11 cellular contexts compared by ENCODE assay signal in genomic region chr5:132822650-132823480, GRCh38. TPM values are rescaled to one million over a fixed set of nuclear protein-coding genes. Genes with fewer than 3 reads are reported as not detected.
DNase-seq lines count a peak whose midpoint lies in the region; ATAC-seq and TF ChIP-seq lines count a peak whose summit lies in the region.
"Had no signal": no experiment of that assay in that cellular context is flagged by ENCODE, and none has a peak within 500 bp of the region (broad histone marks: within the 10 kb centered on the region; RNA-seq: fewer than 3 reads in every experiment).

No MANE protein-coding gene starts in this region.

- peak overlapping the region; percentile 33 for H3K4me3 ChIP-seq in GM12865 (ENCODE audit: low read depth, low read length)
- H3K4me3 ChIP-seq in heart left ventricle, result peak overlapping the region in 10 of 12 donors; percentile 16 to 47 (median 32)
- peak overlapping the region; percentile 40 for H3K4me3 ChIP-seq in rectal smooth muscle tissue (ENCODE audit: low read length)

- POLR2A ChIA-PET in activated CD8-positive, alpha-beta T cell treated with anti-CD3 and anti-CD28 coated beads for 36 hours (lab: Charles Lee), result interaction anchor here (0.9 kb wide), 1 partner anchor 9 kb away, joined by 3 read pairs; no protein-coding TSS in a partner anchor
- POLR2A ChIA-PET in T-cell (lab: Charles Lee), result interaction anchor here in 1 of 2 donors (0.7 kb wide), 1 partner anchor 117 kb away, joined by 5 read pairs; no protein-coding TSS in a partner anchor

- CTCF ChIA-PET in activated CD8-positive, alpha-beta T cell treated with anti-CD3 and anti-CD28 coated beads for 36 hours (lab: Charles Lee), result interaction anchor here (1.0 kb wide), 2 partner anchors 60 to 75 kb away, joined by 3 read pairs; partner anchors contain the start of gene CCNI2
- CTCF ChIA-PET in T-cell (lab: Charles Lee), result interaction anchor here in 1 of 2 donors (1.1 kb wide), 1 partner anchor 57 kb away, joined by 3 read pairs; no protein-coding TSS in a partner anchor

- H3K27ac ChIP-seq in heart left ventricle (peak overlapping the region in 1 of 12 donors; percentile 23), rectal smooth muscle tissue (ENCODE audit: low read depth, low read length) (no peak overlapping the region)
- H3K27ac ChIP-seq: KMS-11 had no signal

- H3K27me3 Mint-ChIP-seq in activated CD8-positive, alpha-beta T cell treated with anti-CD3 and anti-CD28 coated beads for 36 hours, result peaks cover 54% of the 10 kb centered on the region
- peaks cover 25 to 61% of the 10 kb centered on the region in 2 donors for H3K27me3 Mint-ChIP-seq in T-cell

- TF ChIP-seq POLR2A in heart left ventricle (IDR thresholded peaks at IDR 0.05), result no peak

- H3K9ac ChIP-seq in rectal smooth muscle tissue (ENCODE audit: low read length), result no peak overlapping the region
- H3K9ac ChIP-seq: KMS-11 had no signal

- intact Hi-C loops in activated CD8-positive, alpha-beta T cell treated with anti-CD3 and anti-CD28 coated beads for 36 hours (cut with micrococcal nuclease), result loop anchor here (5.0 to 10.0 kb wide), 2 partner anchors 76 to 438 kb away; partner anchors contain the start of gene CCNI2
- intact Hi-C loops in heart left ventricle (cut with DNase I), result loop anchor here in 9 of 10 donors (5.0 to 10.0 kb wide), 8 partner anchors 66 to 441 kb away; no protein-coding TSS in a partner anchor

- H3K36me3 Mint-ChIP-seq in activated CD8-positive, alpha-beta T cell treated with anti-CD3 and anti-CD28 coated beads for 36 hours (ENCODE audit: low read depth), result no peaks in the 10 kb centered on the region
- H3K36me3 Mint-ChIP-seq in T-cell, result no peaks in the 10 kb centered on the region
- H3K36me3 Mint-ChIP-seq: activated naive CD4-positive, alpha-beta T cell treated with anti-CD3 and anti-CD28 coated beads, Interleukin-2, amount 50 U/mL, for 24 hours had no signal

- H3K4me1 Mint-ChIP-seq in activated CD8-positive, alpha-beta T cell treated with anti-CD3 and anti-CD28 coated beads for 36 hours (ENCODE audit: low read depth), result peaks cover 10% of the 10 kb centered on the region
- H3K4me1 Mint-ChIP-seq in T-cell, result peaks cover 11 to 17% (median 12%) of the 10 kb centered on the region in 3 donors

- peak; percentile 55 for DNase-seq in GM12865 (ENCODE audit: low read depth)
- DNase-seq in activated CD8-positive, alpha-beta T cell treated with anti-CD3 and anti-CD28 coated beads for 36 hours, result peak; percentile 33
- peak in 1 of 5 donors; percentile 47 for DNase-seq in heart left ventricle
- DNase-seq in T-cell, result no peak
- no peak for DNase-seq in NK-92 treated with Interleukin-12 subunit alpha and Interleukin-12 subunit beta, amount 100 ng/mL, for 24 hours (lab: John Stamatoyannopoulos, UW)
- no peak for DNase-seq in GDM1 (lab: John Stamatoyannopoulos, UW)
- no peak for DNase-seq in stimulated activated naive CD4-positive, alpha-beta T cell treated with Interleukin-2 at 50 U/mL for 16 hours (lab: John Stamatoyannopoulos, UW)
- DNase-seq: GOT3 had no signal

- TF ChIP-seq CTCF in GM12865 (IDR thresholded peaks at IDR 0.05; ENCODE audit: insufficient read depth, low read depth, low read length, missing control alignments) (no peak), heart left ventricle (IDR thresholded peaks at IDR 0.05) (peak in 2 of 12 donors; percentile 2 to 19)
- no peak for TF ChIP-seq CTCF in activated CD8-positive, alpha-beta T cell treated with anti-CD3 and anti-CD28 coated beads for 36 hours (IDR thresholded peaks at IDR 0.05)

- H3K27ac Mint-ChIP-seq in activated CD8-positive, alpha-beta T cell treated with anti-CD3 and anti-CD28 coated beads for 36 hours, result no peak overlapping the region
- H3K27ac Mint-ChIP-seq in T-cell, result no peak overlapping the region
- H3K27ac Mint-ChIP-seq: activated naive CD4-positive, alpha-beta T cell treated with anti-CD3 and anti-CD28 coated beads, Interleukin-2, amount 50 U/mL, for 24 hours had no signal

- H3K4me1 ChIP-seq in heart left ventricle (peaks cover 0 to 25% (median 10%) of the 10 kb centered on the region in 12 donors), rectal smooth muscle tissue (ENCODE audit: control insufficient read depth, insufficient read depth, low read length) (peaks cover 2% of the 10 kb centered on the region)

- no peak for ATAC-seq in activated CD8-positive, alpha-beta T cell treated with anti-CD3 and anti-CD28 coated beads for 36 hours
- ATAC-seq in heart left ventricle, result peak in 3 of 4 donors; percentile 8 to 35 (median 30)
- no peak for ATAC-seq in T-cell (replicated peaks in 1 of 4)

- H3K27me3 ChIP-seq in heart left ventricle (peaks cover 0 to 51% (median 0%) of the 10 kb centered on the region in 9 donors), rectal smooth muscle tissue (ENCODE audit: control insufficient read depth, insufficient read depth, low read length) (peaks cover 7% of the 10 kb centered on the region)

- H3K9me3 ChIP-seq in heart left ventricle, result no peaks in the 10 kb centered on the region

- no peaks in the 10 kb centered on the region for H3K9me3 Mint-ChIP-seq in activated CD8-positive, alpha-beta T cell treated with anti-CD3 and anti-CD28 coated beads for 36 hours
- no peaks in the 10 kb centered on the region for H3K9me3 Mint-ChIP-seq in T-cell
- H3K9me3 Mint-ChIP-seq: activated naive CD4-positive, alpha-beta T cell treated with anti-CD3 and anti-CD28 coated beads, Interleukin-2, amount 50 U/mL, for 24 hours had no signal

- H3K4me3 Mint-ChIP-seq in activated CD8-positive, alpha-beta T cell treated with anti-CD3 and anti-CD28 coated beads for 36 hours, result no peak overlapping the region
- peak overlapping the region in 1 of 3 donors; percentile 19 for H3K4me3 Mint-ChIP-seq in T-cell
- H3K4me3 Mint-ChIP-seq: activated naive CD4-positive, alpha-beta T cell treated with anti-CD3 and anti-CD28 coated beads, Interleukin-2, amount 50 U/mL, for 24 hours had no signal

- WGBS in heart left ventricle, 4 donors, result 31 to 62% (median 49%) methylated on average over 32 to 68 of the region's 68 CpGs

- H3K36me3 ChIP-seq in heart left ventricle (peaks cover 0 to 12% (median 3%) of the 10 kb centered on the region in 9 donors), rectal smooth muscle tissue (ENCODE audit: control insufficient read depth, insufficient read depth, low read length) (no peaks in the 10 kb centered on the region)

RNA-seq across cellular contexts. Expression of gene SHROOM1, which starts 7.6 kb away (rescaled TPM):
- total RNA-seq in activated CD8-positive, alpha-beta T cell treated with anti-CD3 and anti-CD28 coated beads for 36 hours, result 1 to 10 TPM; 2.0 to 2.1 TPM
- 1 to 10 TPM; 2.9 to 6.8 (median 4.7) TPM for total RNA-seq in heart left ventricle
- 1 to 10 TPM; 2.0 to 4.8 TPM for polyA plus RNA-seq in heart left ventricle
- 1 to 10 TPM in 1 of 5 donors, under 1 TPM in 2, not detected in 2; 0.35 to 1.1 (median 0.62) TPM for total RNA-seq in T-cell

RNA-seq across cellular contexts. Expression of gene SOWAHA, which starts 9.8 kb away (rescaled TPM):
- not detected for total RNA-seq in activated CD8-positive, alpha-beta T cell treated with anti-CD3 and anti-CD28 coated beads for 36 hours
- under 1 TPM in 3 of 9 donors, not detected in 6; 0.24 to 0.50 (median 0.38) TPM for total RNA-seq in heart left ventricle
- under 1 TPM; 0.03 to 0.08 TPM for polyA plus RNA-seq in heart left ventricle
- not detected for total RNA-seq in T-cell

RNA-seq across cellular contexts. Expression of gene GDF9, which starts 43.4 kb away (rescaled TPM):
- total RNA-seq in activated CD8-positive, alpha-beta T cell treated with anti-CD3 and anti-CD28 coated beads for 36 hours, result under 1 TPM; 0.90 to 0.94 TPM
- total RNA-seq in heart left ventricle, result under 1 TPM in 8 of 9 donors, not detected in 1; 0.25 to 1.00 (median 0.51) TPM
- under 1 TPM; 0.10 to 0.27 TPM for polyA plus RNA-seq in heart left ventricle
- total RNA-seq in T-cell, result 1 to 10 TPM in 2 of 5 donors, under 1 TPM in 3; 0.63 to 1.9 (median 0.92) TPM

RNA-seq across cellular contexts. Expression of gene UQCRQ, which starts 43.6 kb away (rescaled TPM):
- 100 to 1,000 TPM; 558 to 566 TPM for total RNA-seq in activated CD8-positive, alpha-beta T cell treated with anti-CD3 and anti-CD28 coated beads for 36 hours
- 1,000 to 10,000 TPM in 6 of 9 donors, 100 to 1,000 TPM in 3; 539 to 2,034 (median 1,454) TPM for total RNA-seq in heart left ventricle
- polyA plus RNA-seq in heart left ventricle, result 1,000 to 10,000 TPM in 1 of 2 donors, 100 to 1,000 TPM in 1; 656 to 2,165 TPM
- 100 to 1,000 TPM; 119 to 139 (median 132) TPM for total RNA-seq in T-cell

RNA-seq across cellular contexts. Expression of gene SEPTIN8, which starts 45.8 kb away (rescaled TPM):
- 10 to 100 TPM; 25.2 to 27.1 TPM for total RNA-seq in activated CD8-positive, alpha-beta T cell treated with anti-CD3 and anti-CD28 coated beads for 36 hours
- 10 to 100 TPM; 24.5 to 47.6 (median 33.8) TPM for total RNA-seq in heart left ventricle
- 10 to 100 TPM; 11.0 to 19.2 TPM for polyA plus RNA-seq in heart left ventricle
- 10 to 100 TPM in 4 of 5 donors, 1 to 10 TPM in 1; 6.6 to 12.4 (median 11.0) TPM for total RNA-seq in T-cell

Comparison
In these comparisons a context has a peak if more than half of its experiments do, and no peak if none do; other contexts are left out.
1. DNase-seq: peak in GM12865 (single experiment) and activated CD8-positive, alpha-beta T cell treated with anti-CD3 and anti-CD28 coated beads for 36 hours (single experiment); none in T-cell (0 of 34), NK-92 treated with Interleukin-12 subunit alpha and Interleukin-12 subunit beta, amount 100 ng/mL, for 24 hours (single experiment), GDM1 (single experiment) and stimulated activated naive CD4-positive, alpha-beta T cell treated with Interleukin-2 at 50 U/mL for 16 hours (single experiment).
2. ATAC-seq: peak in heart left ventricle (3 of 4); none in activated CD8-positive, alpha-beta T cell treated with anti-CD3 and anti-CD28 coated beads for 36 hours (single experiment) and T-cell (0 of 4).
3. Peak in every context shown above with its lines, with median percentiles within 50 percentile points of each other: H3K4me3 ChIP-seq.